8 cellular contexts compared by ENCODE assay signal in the genomic region with DNA sequence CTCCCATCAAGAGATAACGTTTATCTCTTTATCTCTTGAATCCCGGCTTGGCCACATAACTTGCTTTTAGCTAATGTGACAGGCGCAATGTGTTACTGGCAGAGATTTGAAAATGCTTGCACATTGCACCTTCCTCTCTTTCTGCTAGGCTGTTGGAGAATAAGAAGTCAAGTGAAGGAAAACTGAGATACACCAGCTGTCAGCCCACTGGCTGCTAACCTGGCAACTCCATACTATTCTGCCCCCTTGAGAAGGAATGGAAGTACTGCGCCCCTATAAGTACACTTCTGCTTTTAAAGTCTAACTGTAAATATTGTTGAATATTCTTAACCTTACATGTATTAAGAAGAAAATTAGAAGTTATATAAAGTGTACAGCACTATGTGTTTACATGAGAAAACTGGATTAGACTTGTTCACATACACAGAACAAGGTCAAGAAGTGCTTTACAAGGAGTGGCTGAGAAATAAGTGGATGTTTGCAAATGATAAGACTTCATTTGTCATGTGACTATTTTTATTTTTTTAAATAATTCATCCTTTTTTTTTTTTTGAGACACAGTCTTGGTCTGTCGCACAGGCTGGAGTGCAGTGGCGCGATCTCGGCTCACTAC.
DNase-seq lines count a peak whose midpoint lies in the region; ATAC-seq and TF ChIP-seq lines count a peak whose summit lies in the region.

No MANE protein-coding gene starts in this region.

- no peak overlapping the region for H3K4me3 ChIP-seq in ACC112 (ENCODE audit: low read depth, low read length)

- peaks cover 23% of the 10 kb centered on the region for H3K4me1 Mint-ChIP-seq in mesothelial cell of epicardium
- H3K4me1 Mint-ChIP-seq in activated CD8-positive, alpha-beta memory T cell treated with anti-CD3 and anti-CD28 coated beads, Interleukin-2, amount 10 ng/mL, durations not matched to agents 7 days and 5 days, result no peaks in the 10 kb centered on the region

- no peaks in the 10 kb centered on the region for H3K27me3 ChIP-seq in ACC112 (ENCODE audit: insufficient read depth, low read length)

- H3K4me3 Mint-ChIP-seq in mesothelial cell of epicardium, result no peak overlapping the region
- no peak overlapping the region for H3K4me3 Mint-ChIP-seq in activated CD8-positive, alpha-beta memory T cell treated with anti-CD3 and anti-CD28 coated beads, Interleukin-2, amount 10 ng/mL, durations not matched to agents 7 days and 5 days

- peak; percentile 87 for ATAC-seq in GM19023 (IDR thresholded peaks at IDR 0.05; ENCODE audit: unreplicated experiment)
- ATAC-seq in activated CD8-positive, alpha-beta memory T cell treated with anti-CD3 and anti-CD28 coated beads, Interleukin-2, amount 10 ng/mL, durations not matched to agents 7 days and 5 days, result no peak

- CTCF ChIA-PET in activated CD8-positive, alpha-beta memory T cell treated with anti-CD3 and anti-CD28 coated beads, Interleukin-2, amount 10 ng/mL, durations not matched to agents 7 days and 5 days (lab: Charles Lee), result no interaction called here

- peak overlapping the region; percentile 55 for H3K27ac Mint-ChIP-seq in mesothelial cell of epicardium
- no peak overlapping the region for H3K27ac Mint-ChIP-seq in activated CD8-positive, alpha-beta memory T cell treated with anti-CD3 and anti-CD28 coated beads, Interleukin-2, amount 10 ng/mL, durations not matched to agents 7 days and 5 days

- H3K79me2 ChIP-seq in ACC112 (ENCODE audit: control insufficient read depth, insufficient read depth, low read length, unreplicated experiment), result no peaks in the 10 kb centered on the region

- peaks cover 20% of the 10 kb centered on the region for H3K9me3 Mint-ChIP-seq in mesothelial cell of epicardium
- H3K9me3 Mint-ChIP-seq in activated CD8-positive, alpha-beta memory T cell treated with anti-CD3 and anti-CD28 coated beads, Interleukin-2, amount 10 ng/mL, durations not matched to agents 7 days and 5 days (ENCODE audit: low read depth), result peaks cover 4% of the 10 kb centered on the region

- peaks cover 16% of the 10 kb centered on the region for H3K4me1 ChIP-seq in ACC112 (ENCODE audit: control insufficient read depth, insufficient read depth, low read length, unreplicated experiment)

- H3K27me3 Mint-ChIP-seq in mesothelial cell of epicardium (ENCODE audit: low read depth), result no peaks in the 10 kb centered on the region
- no peaks in the 10 kb centered on the region for H3K27me3 Mint-ChIP-seq in activated CD8-positive, alpha-beta memory T cell treated with anti-CD3 and anti-CD28 coated beads, Interleukin-2, amount 10 ng/mL, durations not matched to agents 7 days and 5 days

- no peaks in the 10 kb centered on the region for H3K36me3 ChIP-seq in ACC112 (ENCODE audit: insufficient read depth, low read length)

- H3K36me3 Mint-ChIP-seq in mesothelial cell of epicardium, result peaks cover 3% of the 10 kb centered on the region
- no peaks in the 10 kb centered on the region for H3K36me3 Mint-ChIP-seq in activated CD8-positive, alpha-beta memory T cell treated with anti-CD3 and anti-CD28 coated beads, Interleukin-2, amount 10 ng/mL, durations not matched to agents 7 days and 5 days

- peak; percentile 10 for DNase-seq in HuH-7.5 (ENCODE audit: low spot score)
- peak; percentile 76 for DNase-seq in amniotic epithelial cell (ENCODE audit: low read depth)
- no peak for DNase-seq in mesothelial cell of epicardium (ENCODE audit: low spot score in 2 of 2, unreplicated experiment in 2 of 2)
- DNase-seq in DMS114 treated with DMSO at 0.1 percent for 48 hours (lab: John Stamatoyannopoulos, UW; ENCODE audit: unreplicated experiment), result no peak
- DNase-seq in activated CD8-positive, alpha-beta memory T cell treated with anti-CD3 and anti-CD28 coated beads, Interleukin-2, amount 10 ng/mL, durations not matched to agents 7 days and 5 days, result no peak
- no peak for DNase-seq in NCI-H1048 (lab: John Stamatoyannopoulos, UW)

- peak overlapping the region; percentile 71 for H2AFZ ChIP-seq in ACC112 (ENCODE audit: low read length, unreplicated experiment)

- H3K27ac ChIP-seq in ACC112 (ENCODE audit: low read depth, low read length), result no peak overlapping the region

- TF ChIP-seq CTCF in mesothelial cell of epicardium (IDR thresholded peaks at IDR 0.05; ENCODE audit: unreplicated experiment), result peak; percentile 34

Comparison
In these comparisons a context has a peak if more than half of its experiments do, and no peak if none do; other contexts are left out.
1. DNase-seq: peak in HuH-7.5 (single experiment) and amniotic epithelial cell (single experiment); none in mesothelial cell of epicardium (0 of 2), DMS114 treated with DMSO at 0.1 percent for 48 hours (single experiment), activated CD8-positive, alpha-beta memory T cell treated with anti-CD3 and anti-CD28 coated beads, Interleukin-2, amount 10 ng/mL, durations not matched to agents 7 days and 5 days (single experiment) and NCI-H1048 (single experiment).